25 cellular contexts compared by ENCODE assay signal in the genomic region with DNA sequence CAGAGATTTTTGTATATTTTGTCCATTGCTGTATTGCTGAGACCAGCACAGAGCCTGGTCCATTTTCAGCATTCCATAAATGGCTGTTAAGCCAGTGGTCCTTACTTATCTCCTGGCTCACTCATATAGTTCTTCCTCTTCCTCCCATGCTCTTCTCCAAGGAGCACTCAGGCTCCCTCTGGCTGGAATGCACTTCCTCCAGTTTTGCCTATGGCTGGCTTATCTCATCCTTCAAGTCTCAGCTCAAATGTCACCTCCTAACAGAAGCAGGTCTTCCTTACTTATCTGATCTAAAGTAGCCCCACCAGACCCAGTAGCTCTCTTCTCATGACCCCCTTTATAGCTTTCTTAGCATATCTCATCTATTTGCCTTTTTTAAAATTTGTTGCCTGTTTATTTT.
DNase-seq lines count a peak whose midpoint lies in the region; ATAC-seq, FAIRE-seq and TF ChIP-seq lines count a peak whose summit lies in the region.
"Had no signal": no experiment of that assay in that cellular context is flagged by ENCODE, and none has a peak within 500 bp of the region (broad histone marks: within the 10 kb centered on the region; RNA-seq: fewer than 3 reads in every experiment).

No MANE protein-coding gene starts in this region.

- H3K4me1 ChIP-seq in esophagus muscularis mucosa (peaks cover 0 to 20% (median 18%) of the 10 kb centered on the region in 4 donors), mesendoderm (ENCODE audit: control insufficient read depth, low read depth, low read length) (peaks cover 4% of the 10 kb centered on the region)

- no peaks in the 10 kb centered on the region for H3K36me3 ChIP-seq in esophagus muscularis mucosa
- no peaks in the 10 kb centered on the region for H3K36me3 ChIP-seq in mesendoderm (ENCODE audit: control insufficient read depth, insufficient read depth, low read length)
- H3K36me3 ChIP-seq: BE2C; BLaER1 treated with 17β-estradiol and CSF1 and Interleukin-3, amounts not matched to agents 10 nM and 100 nM; HAP-1 had no signal

- no peak overlapping the region for H3K4me2 ChIP-seq in mesendoderm (ENCODE audit: low read length)
- H3K4me2 ChIP-seq: BLaER1 treated with 17β-estradiol and CSF1 and Interleukin-3, amounts not matched to agents 10 nM and 100 nM had no signal

- no peak overlapping the region for H2BK120ac ChIP-seq in mesendoderm (ENCODE audit: low read depth, low read length)

- no peak overlapping the region for H2AK5ac ChIP-seq in mesendoderm (ENCODE audit: low read length)

- H3K79me1 ChIP-seq in mesendoderm (ENCODE audit: low read length), result no peaks in the 10 kb centered on the region

- H3K27ac ChIP-seq in esophagus muscularis mucosa (replicated peaks in 1 of 4), result no peak overlapping the region
- no peak overlapping the region for H3K27ac ChIP-seq in mesendoderm (ENCODE audit: low read depth, low read length)
- H3K27ac ChIP-seq: 22Rv1; BLaER1 treated with 17β-estradiol and CSF1 and Interleukin-3, amounts not matched to agents 10 nM and 100 nM had no signal

- H3K9ac ChIP-seq in mesendoderm (ENCODE audit: low read length), result no peak overlapping the region
- H3K9ac ChIP-seq: BLaER1 treated with 17β-estradiol and CSF1 and Interleukin-3, amounts not matched to agents 10 nM and 100 nM had no signal

- peak; percentile 58 for FAIRE-seq in D721Med (lab: Jason Lieb, UNC)
- FAIRE-seq: A204.1, GM12878, GM19239, H54 had no signal

- H3K27ac Mint-ChIP-seq in Calu3 (ENCODE audit: unreplicated experiment), result no peak overlapping the region
- H3K27ac Mint-ChIP-seq in activated CD8-positive, alpha-beta memory T cell treated with anti-CD3 and anti-CD28 coated beads, Interleukin-2, amount 10 ng/mL, durations not matched to agents 7 days and 5 days, result no peak overlapping the region
- H3K27ac Mint-ChIP-seq: CD14-positive monocyte; CD4-positive, alpha-beta T cell; HFFc6 had no signal

- DNase-seq in NCI-H82 (lab: John Stamatoyannopoulos, UW) (peak; percentile 23), NCI-H82 treated with DMSO at 0.1 percent for 48 hours (lab: John Stamatoyannopoulos, UW; ENCODE audit: unreplicated experiment) (no peak), D721Med (ENCODE audit: insufficient read length, low spot score) (no peak), esophagus muscularis mucosa (ENCODE audit: extremely low spot score) (peak; percentile 60), mesendoderm (peak; percentile 61), Calu3 (no peak), cerebellar nuclear complex (lab: John Stamatoyannopoulos, UW) (no peak)
- DNase-seq in activated CD8-positive, alpha-beta memory T cell treated with anti-CD3 and anti-CD28 coated beads, Interleukin-2, amount 10 ng/mL, durations not matched to agents 7 days and 5 days, result no peak
- DNase-seq: AML-193; CD4-positive, alpha-beta T cell; CD8-positive, alpha-beta memory T cell; DMS153; DND-41; GDM1; GOT3; HFFc6 had no signal

- TF ChIP-seq POLR2A in esophagus muscularis mucosa (IDR thresholded peaks at IDR 0.05; ENCODE audit: low read depth), result no peak

- H3K23ac ChIP-seq in mesendoderm (ENCODE audit: low read length), result no peak overlapping the region

- no peaks in the 10 kb centered on the region for H3K9me3 ChIP-seq in esophagus muscularis mucosa
- H3K9me3 ChIP-seq: BE2C; BLaER1 treated with 17β-estradiol and CSF1 and Interleukin-3, amounts not matched to agents 10 nM and 100 nM; HAP-1 had no signal

- no peak overlapping the region for H3K56ac ChIP-seq in mesendoderm (ENCODE audit: low read length)

- no peak overlapping the region for H4K5ac ChIP-seq in mesendoderm (ENCODE audit: low read length)

- H3K18ac ChIP-seq in mesendoderm (ENCODE audit: low read length), result no peak overlapping the region

- no peak overlapping the region for H2BK15ac ChIP-seq in mesendoderm (replicated peaks; ENCODE audit: low read depth)

- H2BK5ac ChIP-seq in mesendoderm (ENCODE audit: low read length), result no peak overlapping the region

- no peak for TF ChIP-seq CTCF in D721Med (IDR thresholded peaks at IDR 0.05; ENCODE audit: insufficient read depth, missing control alignments)
- no peak for TF ChIP-seq CTCF in esophagus muscularis mucosa (IDR thresholded peaks at IDR 0.05)
- no peak for TF ChIP-seq CTCF in Calu3 (IDR thresholded peaks at IDR 0.05; ENCODE audit: unreplicated experiment)

- ATAC-seq in activated CD8-positive, alpha-beta memory T cell treated with anti-CD3 and anti-CD28 coated beads, Interleukin-2, amount 10 ng/mL, durations not matched to agents 7 days and 5 days, result no peak
- ATAC-seq: GM12878 had no signal

- H3K79me2 ChIP-seq in mesendoderm (ENCODE audit: control insufficient read depth, insufficient read depth, low read length), result no peaks in the 10 kb centered on the region

- H4K8ac ChIP-seq in mesendoderm (ENCODE audit: low read depth, low read length), result no peak overlapping the region

- no peaks in the 10 kb centered on the region for H3K9me3 Mint-ChIP-seq in Calu3 (ENCODE audit: low read depth, unreplicated experiment)
- H3K9me3 Mint-ChIP-seq in activated CD8-positive, alpha-beta memory T cell treated with anti-CD3 and anti-CD28 coated beads, Interleukin-2, amount 10 ng/mL, durations not matched to agents 7 days and 5 days (ENCODE audit: low read depth), result peaks cover 2% of the 10 kb centered on the region

- TF ChIP-seq EP300 in esophagus muscularis mucosa (IDR thresholded peaks at IDR 0.05), result no peak

- CTCF ChIA-PET in Calu3 (lab: Charles Lee), result interaction anchor here (1.2 kb wide), 1 partner anchor 9 kb away, joined by 4 read pairs; no protein-coding TSS in a partner anchor
- CTCF ChIA-PET in activated CD8-positive, alpha-beta memory T cell treated with anti-CD3 and anti-CD28 coated beads, Interleukin-2, amount 10 ng/mL, durations not matched to agents 7 days and 5 days (lab: Charles Lee), result no interaction called here

- H3K27me3 ChIP-seq in esophagus muscularis mucosa, result no peaks in the 10 kb centered on the region
- no peaks in the 10 kb centered on the region for H3K27me3 ChIP-seq in mesendoderm (ENCODE audit: insufficient read depth, low read length, poor library complexity)
- H3K27me3 ChIP-seq: BE2C; BLaER1 treated with 17β-estradiol and CSF1 and Interleukin-3, amounts not matched to agents 10 nM and 100 nM had no signal

- H3K36me3 Mint-ChIP-seq in Calu3 (ENCODE audit: insufficient read depth, unreplicated experiment), result no peaks in the 10 kb centered on the region
- H3K36me3 Mint-ChIP-seq in activated CD8-positive, alpha-beta memory T cell treated with anti-CD3 and anti-CD28 coated beads, Interleukin-2, amount 10 ng/mL, durations not matched to agents 7 days and 5 days, result no peaks in the 10 kb centered on the region
- H3K36me3 Mint-ChIP-seq: CD14-positive monocyte; CD8-positive, alpha-beta memory T cell had no signal

- H3K4ac ChIP-seq in mesendoderm (ENCODE audit: low read depth, low read length), result no peak overlapping the region

- no peaks in the 10 kb centered on the region for H3K4me1 Mint-ChIP-seq in Calu3 (ENCODE audit: low read depth, unreplicated experiment)
- no peaks in the 10 kb centered on the region for H3K4me1 Mint-ChIP-seq in activated CD8-positive, alpha-beta memory T cell treated with anti-CD3 and anti-CD28 coated beads, Interleukin-2, amount 10 ng/mL, durations not matched to agents 7 days and 5 days
- H3K4me1 Mint-ChIP-seq: CD14-positive monocyte; CD8-positive, alpha-beta memory T cell had no signal

- H3K4me3 ChIP-seq in esophagus muscularis mucosa, result no peak overlapping the region
- H3K4me3 ChIP-seq in mesendoderm (ENCODE audit: low read length), result no peak overlapping the region
- H3K4me3 ChIP-seq: BLaER1 treated with 17β-estradiol and CSF1 and Interleukin-3, amounts not matched to agents 10 nM and 100 nM; GM12878; HAP-1 had no signal

- H3K27me3 Mint-ChIP-seq in Calu3 (ENCODE audit: unreplicated experiment), result peaks cover 35% of the 10 kb centered on the region
- H3K27me3 Mint-ChIP-seq in activated CD8-positive, alpha-beta memory T cell treated with anti-CD3 and anti-CD28 coated beads, Interleukin-2, amount 10 ng/mL, durations not matched to agents 7 days and 5 days, result no peaks in the 10 kb centered on the region
- H3K27me3 Mint-ChIP-seq: CD4-positive, alpha-beta T cell had no signal

- no peak overlapping the region for H3K4me3 Mint-ChIP-seq in Calu3 (ENCODE audit: low read depth, unreplicated experiment)
- no peak overlapping the region for H3K4me3 Mint-ChIP-seq in activated CD8-positive, alpha-beta memory T cell treated with anti-CD3 and anti-CD28 coated beads, Interleukin-2, amount 10 ng/mL, durations not matched to agents 7 days and 5 days
- H3K4me3 Mint-ChIP-seq: CD14-positive monocyte; CD4-positive, alpha-beta T cell; CD8-positive, alpha-beta memory T cell; HFFc6 had no signal

- BruUV-seq in Calu3 (replicated peaks; lab: Mats Ljungman, UMichigan), result no TSS peak

- intact Hi-C loops in esophagus muscularis mucosa (cut with DNase I), result no loop called here
- intact Hi-C loops in Calu3 (cut with micrococcal nuclease; ENCODE audit: unreplicated experiment), result no loop called here

Comparison
In these comparisons a context has a peak if more than half of its experiments do, and no peak if none do; other contexts are left out.
1. DNase-seq: peak in NCI-H82 (single experiment), esophagus muscularis mucosa (single experiment) and mesendoderm (single experiment); none in NCI-H82 treated with DMSO at 0.1 percent for 48 hours (single experiment), D721Med (single experiment), Calu3 (single experiment), activated CD8-positive, alpha-beta memory T cell treated with anti-CD3 and anti-CD28 coated beads, Interleukin-2, amount 10 ng/mL, durations not matched to agents 7 days and 5 days (single experiment) and cerebellar nuclear complex (0 of 2).